ENCODE assay signal across 1 cellular context in the genomic region with DNA sequence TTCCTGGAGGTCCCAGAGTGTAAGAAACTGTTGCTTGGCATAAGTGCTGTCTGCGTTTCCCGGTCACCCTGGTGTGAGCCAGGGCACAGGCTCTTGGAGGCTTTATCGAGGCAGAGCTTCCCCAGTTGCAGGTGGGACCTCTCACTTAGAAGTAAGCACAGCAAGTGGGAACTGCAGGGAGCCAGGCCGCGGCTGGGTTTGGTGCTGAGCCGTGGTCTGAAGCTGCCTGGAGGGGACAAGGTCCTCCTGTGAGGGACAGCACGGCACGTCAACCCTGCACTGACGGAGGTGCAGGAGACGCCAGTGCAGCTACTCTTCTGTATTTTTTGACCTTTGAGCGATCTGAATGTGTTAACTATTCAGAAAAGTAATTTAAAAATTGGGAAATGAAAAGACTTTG.
TF ChIP-seq lines count a peak whose summit lies in the region.

No MANE protein-coding gene starts in this region.

TF ChIP-seq in WTC11, 78 proteins besides CTCF, POLR2A, EP300 and RAD21 (continued from another document):
- TF ChIP-seq PRDM15 (CRISPR knock-in tag; IDR thresholded peaks at IDR 0.05) (no peak), ERG (CRISPR knock-in tag; IDR thresholded peaks at IDR 0.05) (no peak), ZNF232 (CRISPR knock-in tag; IDR thresholded peaks at IDR 0.05) (no peak), NR1H2 (CRISPR knock-in tag; IDR thresholded peaks at IDR 0.05) (no peak)
